Comparison of ENCODE assay signal across 25 cellular contexts in the genomic region with DNA sequence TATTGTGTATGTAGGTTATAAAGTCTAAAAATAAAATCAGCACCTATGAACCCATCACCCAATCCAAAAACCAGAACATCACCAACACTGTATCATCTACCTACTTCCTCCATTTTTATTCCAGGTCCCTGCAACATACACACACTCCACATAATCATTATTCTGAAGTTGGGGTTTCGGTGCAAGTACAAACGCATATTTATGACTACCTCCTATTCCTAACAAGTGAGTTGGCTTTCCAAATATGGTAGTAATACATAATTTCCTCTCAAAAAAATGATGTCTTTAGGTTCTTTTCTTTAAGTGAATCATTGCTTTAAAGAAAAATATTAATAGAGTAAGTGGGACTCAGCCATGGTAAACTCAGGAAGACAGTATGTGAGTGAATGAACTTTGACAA. TPM values are rescaled to one million over a fixed set of nuclear protein-coding genes. Genes with fewer than 3 reads are reported as not detected.
DNase-seq lines count a peak whose midpoint lies in the region; ATAC-seq and TF ChIP-seq lines count a peak whose summit lies in the region.
"Had no signal": no experiment of that assay in that cellular context is flagged by ENCODE, and none has a peak within 500 bp of the region (broad histone marks: within the 10 kb centered on the region; RNA-seq: fewer than 3 reads in every experiment).

No MANE protein-coding gene starts in this region.

- no peaks in the 10 kb centered on the region for H3K27me3 Mint-ChIP-seq in activated T-cell treated with anti-CD3 and anti-CD28 coated beads, Interleukin-2, amount 50 U/mL, for 24 hours
- peaks cover 6% of the 10 kb centered on the region for H3K27me3 Mint-ChIP-seq in brain
- H3K27me3 Mint-ChIP-seq in nephron (ENCODE audit: low read depth): peaks cover 3% of the 10 kb centered on the region
- no peaks in the 10 kb centered on the region for H3K27me3 Mint-ChIP-seq in natural killer cell treated with Interleukin-12 subunit alpha and Interleukin-12 subunit beta and Interleukin-15 and Interleukin-18, amount 100 ng/mL, for 72 hours
- H3K27me3 Mint-ChIP-seq: B cell, IgD-negative memory B cell had no signal

- no peak overlapping the region for H3K4ac ChIP-seq in IMR-90 (ENCODE audit: low read depth, low read length)

- H3K4me1 ChIP-seq in IMR-90 (ENCODE audit: control insufficient read depth, insufficient read depth, low read length): peaks cover 10% of the 10 kb centered on the region
- peaks cover 16% of the 10 kb centered on the region for H3K4me1 ChIP-seq in PC-3 (ENCODE audit: insufficient read depth, low read length)

- peaks cover 54% of the 10 kb centered on the region; the same call in 1 of the 2 replicates for H4K20me1 ChIP-seq in IMR-90 (ENCODE audit: insufficient read depth, low read length)
- 0 out of 2 replicates have a peak, but pooled peaks cover 7% of the 10 kb centered on the region for H4K20me1 ChIP-seq in PC-3 (ENCODE audit: low read length)

- no peak for TF ChIP-seq POLR2A in IMR-90 (IDR thresholded peaks at IDR 0.05; ENCODE audit: low read depth, low read length)

- TF ChIP-seq RAD21 in IMR-90 (IDR thresholded peaks at IDR 0.05; ENCODE audit: low read length): no peak

- CTCF ChIA-PET in IMR-90 (lab: Yijun Ruan, JAX): no interaction called here
- CTCF ChIA-PET in PC-3 (lab: Charles Lee): no interaction called here

- H3K56ac ChIP-seq in IMR-90 (ENCODE audit: extremely low read depth, insufficient read depth, low read length): no peak overlapping the region

- H3K27ac Mint-ChIP-seq in activated T-cell treated with anti-CD3 and anti-CD28 coated beads, Interleukin-2, amount 50 U/mL, for 24 hours: no peak overlapping the region
- H3K27ac Mint-ChIP-seq in brain (peak overlapping the region in 1 of 5 experiments; percentile 99), nephron (peak overlapping the region in 1 of 3 experiments; percentile 99)
- H3K27ac Mint-ChIP-seq in natural killer cell treated with Interleukin-12 subunit alpha and Interleukin-12 subunit beta and Interleukin-15 and Interleukin-18, amount 100 ng/mL, for 72 hours: no peak overlapping the region
- H3K27ac Mint-ChIP-seq: B cell had no signal

- no CpG with 5 or more reads among the region's 2 CpGs for WGBS in IMR-90 (ENCODE audit: extremely low coverage in 2 of 2, insufficient read length in 1 of 2), 2 experiments

- H2AFZ ChIP-seq in IMR-90 (replicated peaks; ENCODE audit: low read length, poor library complexity): no peak overlapping the region
- no peak overlapping the region for H2AFZ ChIP-seq in PC-3 (ENCODE audit: low read length)

- H3K9me2 ChIP-seq in PC-3 (replicated peaks; ENCODE audit: low read length): no peaks in the 10 kb centered on the region

- no peaks in the 10 kb centered on the region for H3F3A ChIP-seq in PC-3 (ENCODE audit: low read length, unreplicated experiment)

- H3K9me3 ChIP-seq in IMR-90 (ENCODE audit: control insufficient read depth, insufficient read depth, low read length) (no peaks in the 10 kb centered on the region), PC-3 (ENCODE audit: low read length) (no peaks in the 10 kb centered on the region)
- H3K9me3 ChIP-seq: Caco-2, Peyer's patch had no signal

- no peak overlapping the region for H3K18ac ChIP-seq in IMR-90 (ENCODE audit: low read depth, low read length)

- H4K91ac ChIP-seq in IMR-90 (ENCODE audit: insufficient read depth, low read depth, low read length): no peak overlapping the region

- H3K27ac ChIP-seq in IMR-90 (ENCODE audit: insufficient read depth, low read length): no peak overlapping the region
- no peak overlapping the region for H3K27ac ChIP-seq in PC-3 (ENCODE audit: low read length)
- H3K27ac ChIP-seq: HL-60, Peyer's patch had no signal

- no peaks in the 10 kb centered on the region for H3K36me3 ChIP-seq in IMR-90 (ENCODE audit: control insufficient read depth, insufficient read depth, low read length)
- no peaks in the 10 kb centered on the region for H3K36me3 ChIP-seq in PC-3 (ENCODE audit: low read depth, low read length)
- H3K36me3 ChIP-seq: Peyer's patch had no signal

- peaks cover 50% of the 10 kb centered on the region for H3K79me2 ChIP-seq in PC-3 (ENCODE audit: low read length)

- H4K5ac ChIP-seq in IMR-90 (ENCODE audit: low read depth, low read length): no peak overlapping the region

- peaks cover 18% of the 10 kb centered on the region for H3K9me1 ChIP-seq in IMR-90 (ENCODE audit: insufficient read depth, low read length)

- BruUV-seq in IMR-90 (replicated peaks; lab: Mats Ljungman, UMichigan): no TSS peak
- BruUV-seq in PC-3 (replicated peaks; lab: Mats Ljungman, UMichigan): no TSS peak

- 0 out of 2 replicates have a peak overlapping the region, but pooled peaks have one; percentile 23 for H3K14ac ChIP-seq in IMR-90 (replicated peaks; ENCODE audit: low read depth, low read length)

- in situ Hi-C loops in IMR-90 (cut with MboI; ENCODE audit: low sequenced_read_pairs): loop anchor here (25.0 kb wide), 1 partner anchor 1535 kb away; a partner anchor contains a TSS

- no peak overlapping the region for H4K8ac ChIP-seq in IMR-90 (ENCODE audit: low read depth in 2 of 2, low read length in 2 of 2)

- peaks cover 38 to 74% of the 10 kb centered on the region in 2 experiments for H3K79me1 ChIP-seq in IMR-90 (ENCODE audit: low read depth in 1 of 2, low read length in 2 of 2)

- ATAC-seq in IMR-90 (ENCODE audit: low read depth) (no peak), PC-3 (no peak)
- ATAC-seq in natural killer cell treated with Interleukin-12 subunit alpha and Interleukin-12 subunit beta and Interleukin-15 and Interleukin-18, amount 100 ng/mL, for 72 hours: no peak
- ATAC-seq: GM12878 had no signal

- H2BK120ac ChIP-seq in IMR-90 (ENCODE audit: low read depth, low read length): no peak overlapping the region

- peaks cover 75% of the 10 kb centered on the region for H3K4me1 Mint-ChIP-seq in activated T-cell treated with anti-CD3 and anti-CD28 coated beads, Interleukin-2, amount 50 U/mL, for 24 hours (ENCODE audit: low read depth)
- H3K4me1 Mint-ChIP-seq in brain (peaks cover 64% of the 10 kb centered on the region), nephron (peaks cover 41% of the 10 kb centered on the region)
- H3K4me1 Mint-ChIP-seq in natural killer cell treated with Interleukin-12 subunit alpha and Interleukin-12 subunit beta and Interleukin-15 and Interleukin-18, amount 100 ng/mL, for 72 hours (ENCODE audit: low read depth in 2 of 2): peaks cover 17 to 41% of the 10 kb centered on the region in 2 donors

- H2AK5ac ChIP-seq in IMR-90 (ENCODE audit: low read depth, low read length): no peak overlapping the region

- H3K36me3 Mint-ChIP-seq in activated T-cell treated with anti-CD3 and anti-CD28 coated beads, Interleukin-2, amount 50 U/mL, for 24 hours (ENCODE audit: low read depth): peaks cover 18% of the 10 kb centered on the region
- peaks cover 15% of the 10 kb centered on the region for H3K36me3 Mint-ChIP-seq in brain
- H3K36me3 Mint-ChIP-seq in nephron (ENCODE audit: low read depth): no peaks in the 10 kb centered on the region
- H3K36me3 Mint-ChIP-seq in natural killer cell treated with Interleukin-12 subunit alpha and Interleukin-12 subunit beta and Interleukin-15 and Interleukin-18, amount 100 ng/mL, for 72 hours: no peaks in the 10 kb centered on the region

- H3K4me3 Mint-ChIP-seq in activated T-cell treated with anti-CD3 and anti-CD28 coated beads, Interleukin-2, amount 50 U/mL, for 24 hours: peak overlapping the region; percentile 10
- H3K4me3 Mint-ChIP-seq in brain (peak overlapping the region in 4 of 5 experiments; percentile 95 to 99 (median 98)), nephron (peak overlapping the region; percentile 98 to 100 (median 100))
- no peak overlapping the region for H3K4me3 Mint-ChIP-seq in natural killer cell treated with Interleukin-12 subunit alpha and Interleukin-12 subunit beta and Interleukin-15 and Interleukin-18, amount 100 ng/mL, for 72 hours
- H3K4me3 Mint-ChIP-seq: B cell, H9 had no signal

- no peak overlapping the region for H2AK9ac ChIP-seq in IMR-90 (replicated peaks; ENCODE audit: low read depth, low read length, poor library complexity)

- H3K9me3 Mint-ChIP-seq in activated T-cell treated with anti-CD3 and anti-CD28 coated beads, Interleukin-2, amount 50 U/mL, for 24 hours: no peaks in the 10 kb centered on the region
- peaks cover 0 to 3% (median 0%) of the 10 kb centered on the region in 5 experiments for H3K9me3 Mint-ChIP-seq in brain
- H3K9me3 Mint-ChIP-seq in nephron: no peaks in the 10 kb centered on the region
- no peaks in the 10 kb centered on the region for H3K9me3 Mint-ChIP-seq in natural killer cell treated with Interleukin-12 subunit alpha and Interleukin-12 subunit beta and Interleukin-15 and Interleukin-18, amount 100 ng/mL, for 72 hours
- H3K9me3 Mint-ChIP-seq: H9, IgD-negative memory B cell had no signal

- no peak overlapping the region for H2BK5ac ChIP-seq in IMR-90 (ENCODE audit: low read depth, low read length, poor library complexity, severe bottlenecking)

- no peak overlapping the region for H3K23ac ChIP-seq in IMR-90 (ENCODE audit: low read depth, low read length)

- no peak overlapping the region for H3K4me3 ChIP-seq in IMR-90 (ENCODE audit: insufficient read depth, low read depth, low read length)
- no peak overlapping the region for H3K4me3 ChIP-seq in PC-3 (ENCODE audit: low read length)
- H3K4me3 ChIP-seq: GM12878, Peyer's patch had no signal

- no peak overlapping the region for H2BK20ac ChIP-seq in IMR-90 (ENCODE audit: low read depth, low read length)

- no peak for TF ChIP-seq CTCF in IMR-90 (conservative IDR thresholded peaks at IDR 0.05; ENCODE audit: low read depth, low read length)
- TF ChIP-seq CTCF in brain (conservative IDR thresholded peaks at IDR 0.05): no peak
- TF ChIP-seq CTCF in nephron (IDR thresholded peaks at IDR 0.05; ENCODE audit: unreplicated experiment in 3 of 3): no peak
- no peak for TF ChIP-seq CTCF in PC-3 (conservative IDR thresholded peaks at IDR 0.05; ENCODE audit: low read depth, low read length)

- intact Hi-C loops in IMR-90 (cut with micrococcal nuclease): loop anchor here (10.0 kb wide), 1 partner anchor 132 kb away; no protein-coding TSS in a partner anchor
- intact Hi-C loops in PC-3 (cut with micrococcal nuclease): no loop called here

- POLR2A ChIA-PET in IMR-90 (lab: Charles Lee; ENCODE audit: unreplicated experiment) (no interaction called here), PC-3 (lab: Charles Lee; ENCODE audit: unreplicated experiment) (no interaction called here)

- no peak overlapping the region for H3K4me2 ChIP-seq in IMR-90 (ENCODE audit: low read depth, low read length)
- H3K4me2 ChIP-seq in PC-3 (ENCODE audit: low read length): no peak overlapping the region

- no peak for DNase-seq in activated T-cell treated with anti-CD3 and anti-CD28 coated beads, Interleukin-2, amount 50 U/mL, for 24 hours
- no peak for DNase-seq in activated T-cell treated with anti-CD3 and anti-CD28 coated beads, Interleukin-2, amount 50 U/mL, for 48 hours
- DNase-seq in IMR-90 (peak; percentile 43), PC-3 (no peak)
- no peak for DNase-seq in natural killer cell treated with Interleukin-12 subunit alpha and Interleukin-12 subunit beta and Interleukin-15 and Interleukin-18, amount 100 ng/mL, for 72 hours (ENCODE audit: low spot score)
- DNase-seq in effector CD4-positive, alpha-beta T cell: no peak
- DNase-seq: 8988T, Caco-2, DMS153, GF-D8, H9, Karpas-422, NCI-H1092, NCI-H1436 treated with DMSO at 0.1 percent for 48 hours, NCI-H2029, NCI-H2171, NCI-H526, Peyer's patch, SHP77 had no signal

- no peak overlapping the region for H2BK15ac ChIP-seq in IMR-90 (ENCODE audit: low read depth, low read length)

- H3K27me3 ChIP-seq in IMR-90 (ENCODE audit: control insufficient read depth, insufficient read depth, low read length): no peaks in the 10 kb centered on the region
- no peaks in the 10 kb centered on the region for H3K27me3 ChIP-seq in PC-3 (ENCODE audit: low read length)
- H3K27me3 ChIP-seq: Peyer's patch had no signal

- dilution Hi-C loops in IMR-90 (cut with HindIII; ENCODE audit: low sequenced_read_pairs, unreplicated experiment): no loop called here

- H3K9ac ChIP-seq in IMR-90 (ENCODE audit: low read depth, low read length) (no peak overlapping the region), PC-3 (ENCODE audit: low read length) (no peak overlapping the region)

RNA-seq across cellular contexts. Expression of a gene that starts 3.3 kb away (rescaled TPM):
- total RNA-seq in IMR-90 (2012; rRNA removed) (21.1 and 24.2 TPM in 2 replicates), PC-3 (2014; rRNA removed) (6.7 and 9.0 TPM in 2 replicates)
- polyA plus RNA-seq in IMR-90 (2012; rRNA removed) (32.0 and 40.8 TPM in 2 replicates), brain (ENCODE audit: insufficient read depth, low read depth, low replicate concordance) (14.2 TPM)
- 24.3 and 50.9 TPM in 2 replicates for polyA plus RNA-seq in IMR-90 (2012; cell fraction: cytosol; rRNA removed)
- polyA plus RNA-seq in IMR-90 (2012; cell fraction: nucleus; rRNA removed; ENCODE audit: low replicate concordance): 13.1 and 33.6 TPM in 2 replicates
- total RNA-seq in natural killer cell treated with Interleukin-12 subunit alpha and Interleukin-12 subunit beta and Interleukin-15 and Interleukin-18, amount 100 ng/mL, for 72 hours: 10 to 100 TPM in 1 of 2 donors, 1 to 10 TPM in 1; 5.7 to 14.3 TPM
